In the genomic region with DNA sequence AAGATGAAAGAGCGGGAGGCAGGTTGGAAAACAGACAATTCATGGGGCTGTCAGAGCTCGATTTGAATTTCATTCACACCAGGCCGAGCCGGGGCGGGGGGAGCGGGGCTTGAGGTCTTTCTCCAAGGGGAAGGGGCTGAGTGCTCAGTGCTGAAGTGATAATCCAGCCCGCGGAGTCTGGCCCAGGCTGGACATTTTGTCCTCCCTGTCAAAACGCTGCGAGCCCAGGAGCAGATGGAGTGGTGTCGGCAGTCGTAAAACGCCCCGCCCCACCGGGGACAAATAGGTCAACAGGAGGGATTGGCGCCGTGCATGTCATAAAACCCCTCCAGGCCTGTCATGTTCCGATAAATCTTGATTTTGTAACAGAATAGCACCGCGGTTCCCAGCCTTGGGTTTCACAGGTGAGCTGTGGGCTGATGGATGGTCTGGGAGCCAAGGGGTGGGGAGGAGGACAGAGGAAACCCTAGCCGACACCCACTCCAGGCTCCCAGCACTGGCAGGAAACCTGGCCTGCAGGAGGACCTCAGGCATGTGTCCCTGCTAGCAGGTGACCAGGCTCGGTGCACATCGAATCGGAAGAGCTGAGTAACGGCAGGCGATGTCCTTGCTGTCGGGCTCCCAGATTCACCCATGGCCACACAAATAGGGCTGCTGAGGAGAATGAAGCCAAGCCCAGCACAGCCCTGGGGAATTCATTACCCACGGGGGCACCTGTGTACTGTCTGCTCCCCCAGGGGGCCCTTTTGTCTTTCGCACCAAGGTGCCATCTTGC, we compare ENCODE assay signal across 30 cellular contexts.
"Had no signal": no experiment of that assay in that cellular context is flagged by ENCODE, and none has a peak within 500 bp of the region (broad histone marks: within the 10 kb centered on the region; RNA-seq: fewer than 3 reads in every experiment).

No MANE protein-coding gene starts in this region.

- H3K9me3 Mint-ChIP-seq: activated naive CD4-positive, alpha-beta T cell treated with anti-CD3 and anti-CD28 coated beads, Interleukin-2, amount 50 U/mL, for 24 hours; neural crest cell; stimulated activated memory B cell treated with anti-CD40 and anti-IgM and Interleukin-4, amounts not matched to agents 10 μg/mL and 1 μg/mL and 100 μg/mL, for 72 hours had no signal

- H3K36me3 Mint-ChIP-seq: activated CD4-positive, alpha-beta memory T cell treated with anti-CD3 and anti-CD28 coated beads for 36 hours; stimulated activated memory B cell treated with anti-CD40 and anti-IgM and Interleukin-4, amounts not matched to agents 10 μg/mL and 1 μg/mL and 100 μg/mL, for 72 hours had no signal

- DNase-seq: activated CD4-positive, alpha-beta memory T cell treated with anti-CD3 and anti-CD28 coated beads for 36 hours; activated CD4-positive, alpha-beta T cell treated with anti-CD3 and anti-CD28 coated beads, Interleukin-2, amount 10 ng/mL, durations not matched to agents 24 days and 14 days; activated CD4-positive, CD25-positive, alpha-beta regulatory T cell treated with anti-CD3 and anti-CD28 coated beads, Interleukin-2, amount 50 U/mL, for 72 hours; activated CD8-positive, alpha-beta memory T cell treated with anti-CD3 and anti-CD28 coated beads, Interleukin-2, amount 50 U/mL, for 4 hours; activated naive CD8-positive, alpha-beta T cell treated with anti-CD3 and anti-CD28 coated beads, Interleukin-2, amount 50 U/mL, for 24 hours; activated T-cell treated with anti-CD3 and anti-CD28 coated beads, Interleukin-2, amount 50 U/mL, for 1 hour; amygdala; caudate nucleus; cortex of kidney; effector memory CD8-positive, alpha-beta T cell; erythroblast; gastrocnemius medialis; glutamatergic neuron; islet precursor cell; mammary epithelial cell; naive B cell; occipital lobe; stimulated activated CD4-positive, alpha-beta T cell treated with anti-CD3 and anti-CD28 coated beads, Interleukin-1b, Interleukin-23, amount 100 ng/mL, for 48 hours; stimulated activated CD4-positive, alpha-beta T cell treated with anti-CD3 and anti-CD28 coated beads, Interleukin-4, amount 100 ng/mL, for 4 hours; stimulated activated CD8-positive, alpha-beta memory T cell treated with anti-CD3 and anti-CD28 coated beads, Interleukin-4, amount 100 ng/mL, for 48 hours; stimulated activated naive CD8-positive, alpha-beta T cell treated with anti-CD3 and anti-CD28 coated beads, Interleukin-15, amount 100 ng/mL, for 72 hours; substantia nigra; upper lobe of left lung had no signal

- H3K4me1 ChIP-seq: gastrocnemius medialis, upper lobe of left lung, vagina had no signal

- H3K9me3 ChIP-seq: gastrocnemius medialis, vagina had no signal

- H3K4me1 Mint-ChIP-seq: activated CD4-positive, alpha-beta T cell treated with anti-CD3 and anti-CD28 coated beads, Interleukin-2, amount 10 ng/mL, durations not matched to agents 24 days and 14 days; activated naive CD4-positive, alpha-beta T cell treated with anti-CD3 and anti-CD28 coated beads, Interleukin-2, amount 50 U/mL, for 24 hours; activated naive CD8-positive, alpha-beta T cell treated with anti-CD3 and anti-CD28 coated beads, Interleukin-2, amount 50 U/mL, for 24 hours; naive B cell; stimulated activated memory B cell treated with anti-CD40 and anti-IgM and Interleukin-4, amounts not matched to agents 10 μg/mL and 1 μg/mL and 100 μg/mL, for 72 hours had no signal

- H3K4me3 Mint-ChIP-seq: activated CD4-positive, alpha-beta memory T cell treated with anti-CD3 and anti-CD28 coated beads for 36 hours; activated CD4-positive, alpha-beta T cell treated with anti-CD3 and anti-CD28 coated beads, Interleukin-2, amount 10 ng/mL, durations not matched to agents 24 days and 14 days; activated naive CD4-positive, alpha-beta T cell treated with anti-CD3 and anti-CD28 coated beads, Interleukin-2, amount 50 U/mL, for 24 hours; activated naive CD8-positive, alpha-beta T cell treated with anti-CD3 and anti-CD28 coated beads, Interleukin-2, amount 50 U/mL, for 24 hours; effector memory CD8-positive, alpha-beta T cell; neural crest cell; stimulated activated memory B cell treated with anti-CD40 and anti-IgM and Interleukin-4, amounts not matched to agents 10 μg/mL and 1 μg/mL and 100 μg/mL, for 72 hours; stimulated activated naive CD8-positive, alpha-beta T cell treated with anti-CD3 and anti-CD28 coated beads, Interleukin-15, amount 100 ng/mL, for 72 hours had no signal

- H3K27me3 ChIP-seq: upper lobe of left lung, vagina had no signal

- H3K4me3 ChIP-seq: gastrocnemius medialis, smooth muscle cell, upper lobe of left lung, vagina had no signal

- H3K36me3 ChIP-seq: gastrocnemius medialis, upper lobe of left lung, vagina had no signal

- H3K27ac ChIP-seq: gastrocnemius medialis, upper lobe of left lung, vagina, VCaP had no signal

- H3K27ac Mint-ChIP-seq: activated CD4-positive, alpha-beta memory T cell treated with anti-CD3 and anti-CD28 coated beads for 36 hours; activated CD4-positive, alpha-beta T cell treated with anti-CD3 and anti-CD28 coated beads, Interleukin-2, amount 10 ng/mL, durations not matched to agents 24 days and 14 days; activated naive CD4-positive, alpha-beta T cell treated with anti-CD3 and anti-CD28 coated beads, Interleukin-2, amount 50 U/mL, for 24 hours; activated naive CD8-positive, alpha-beta T cell treated with anti-CD3 and anti-CD28 coated beads, Interleukin-2, amount 50 U/mL, for 24 hours; effector memory CD8-positive, alpha-beta T cell; naive B cell; stimulated activated memory B cell treated with anti-CD40 and anti-IgM and Interleukin-4, amounts not matched to agents 10 μg/mL and 1 μg/mL and 100 μg/mL, for 72 hours; stimulated activated naive CD8-positive, alpha-beta T cell treated with anti-CD3 and anti-CD28 coated beads, Interleukin-15, amount 100 ng/mL, for 72 hours had no signal

- ATAC-seq: activated naive CD8-positive, alpha-beta T cell treated with anti-CD3 and anti-CD28 coated beads, Interleukin-2, amount 50 U/mL, for 24 hours; effector memory CD8-positive, alpha-beta T cell; gastrocnemius medialis; sciatic nerve; stimulated activated memory B cell treated with anti-CD40 and anti-IgM and Interleukin-4, amounts not matched to agents 10 μg/mL and 1 μg/mL and 100 μg/mL, for 72 hours; stimulated activated naive CD8-positive, alpha-beta T cell treated with anti-CD3 and anti-CD28 coated beads, Interleukin-15, amount 100 ng/mL, for 72 hours had no signal
